ENCODE assay signal across 1 cellular context in the genomic region with DNA sequence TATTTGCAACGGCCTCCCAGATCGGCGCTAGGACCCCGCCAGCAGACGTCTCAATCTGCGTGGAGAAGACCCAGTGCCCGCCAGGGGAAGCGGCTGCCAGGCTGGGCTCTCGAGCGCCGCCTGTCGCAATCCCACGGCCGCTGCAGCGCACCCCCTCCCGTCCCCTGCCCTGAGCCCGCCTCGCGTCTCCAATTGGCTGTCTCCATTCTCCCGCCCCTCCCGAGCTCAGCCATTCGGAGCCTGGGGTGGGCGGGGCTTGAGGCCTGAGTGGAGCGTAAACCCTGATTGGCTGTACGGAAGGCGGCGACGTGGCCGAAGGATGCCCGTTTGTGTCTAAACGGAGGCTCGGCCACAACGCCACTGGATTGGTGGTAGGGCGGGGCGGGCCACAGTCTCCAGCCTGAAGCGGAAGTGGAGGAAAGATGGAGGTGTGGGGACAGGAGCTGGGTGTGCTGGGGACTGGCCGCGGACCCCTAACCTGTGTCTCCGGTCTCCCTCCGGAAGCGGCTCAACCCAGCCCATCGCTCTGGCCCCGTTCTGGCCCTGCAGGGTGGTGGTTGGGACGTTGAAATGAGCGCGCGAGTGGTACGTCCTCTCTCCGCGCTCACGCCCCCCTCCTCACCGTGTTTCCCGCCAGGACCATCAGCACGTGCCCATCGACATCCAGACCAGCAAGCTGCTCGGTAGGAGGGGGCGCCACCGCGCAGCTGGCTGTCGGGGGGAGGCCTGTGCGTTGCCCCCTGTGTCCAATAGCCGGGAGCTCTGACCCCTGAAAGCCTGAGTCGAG.
TF ChIP-seq lines count a peak whose summit lies in the region.

A gene with protein sequence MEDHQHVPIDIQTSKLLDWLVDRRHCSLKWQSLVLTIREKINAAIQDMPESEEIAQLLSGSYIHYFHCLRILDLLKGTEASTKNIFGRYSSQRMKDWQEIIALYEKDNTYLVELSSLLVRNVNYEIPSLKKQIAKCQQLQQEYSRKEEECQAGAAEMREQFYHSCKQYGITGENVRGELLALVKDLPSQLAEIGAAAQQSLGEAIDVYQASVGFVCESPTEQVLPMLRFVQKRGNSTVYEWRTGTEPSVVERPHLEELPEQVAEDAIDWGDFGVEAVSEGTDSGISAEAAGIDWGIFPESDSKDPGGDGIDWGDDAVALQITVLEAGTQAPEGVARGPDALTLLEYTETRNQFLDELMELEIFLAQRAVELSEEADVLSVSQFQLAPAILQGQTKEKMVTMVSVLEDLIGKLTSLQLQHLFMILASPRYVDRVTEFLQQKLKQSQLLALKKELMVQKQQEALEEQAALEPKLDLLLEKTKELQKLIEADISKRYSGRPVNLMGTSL (plus strand): TSS at position 389 of the 787 bp plus-strand sequence. CDS start 34 bp downstream, at position 423.

TF ChIP-seq in HepG2, 621 proteins besides CTCF, POLR2A, EP300 and RAD21 (continued from another document and continues in another):
- TF ChIP-seq, protein P1, sequence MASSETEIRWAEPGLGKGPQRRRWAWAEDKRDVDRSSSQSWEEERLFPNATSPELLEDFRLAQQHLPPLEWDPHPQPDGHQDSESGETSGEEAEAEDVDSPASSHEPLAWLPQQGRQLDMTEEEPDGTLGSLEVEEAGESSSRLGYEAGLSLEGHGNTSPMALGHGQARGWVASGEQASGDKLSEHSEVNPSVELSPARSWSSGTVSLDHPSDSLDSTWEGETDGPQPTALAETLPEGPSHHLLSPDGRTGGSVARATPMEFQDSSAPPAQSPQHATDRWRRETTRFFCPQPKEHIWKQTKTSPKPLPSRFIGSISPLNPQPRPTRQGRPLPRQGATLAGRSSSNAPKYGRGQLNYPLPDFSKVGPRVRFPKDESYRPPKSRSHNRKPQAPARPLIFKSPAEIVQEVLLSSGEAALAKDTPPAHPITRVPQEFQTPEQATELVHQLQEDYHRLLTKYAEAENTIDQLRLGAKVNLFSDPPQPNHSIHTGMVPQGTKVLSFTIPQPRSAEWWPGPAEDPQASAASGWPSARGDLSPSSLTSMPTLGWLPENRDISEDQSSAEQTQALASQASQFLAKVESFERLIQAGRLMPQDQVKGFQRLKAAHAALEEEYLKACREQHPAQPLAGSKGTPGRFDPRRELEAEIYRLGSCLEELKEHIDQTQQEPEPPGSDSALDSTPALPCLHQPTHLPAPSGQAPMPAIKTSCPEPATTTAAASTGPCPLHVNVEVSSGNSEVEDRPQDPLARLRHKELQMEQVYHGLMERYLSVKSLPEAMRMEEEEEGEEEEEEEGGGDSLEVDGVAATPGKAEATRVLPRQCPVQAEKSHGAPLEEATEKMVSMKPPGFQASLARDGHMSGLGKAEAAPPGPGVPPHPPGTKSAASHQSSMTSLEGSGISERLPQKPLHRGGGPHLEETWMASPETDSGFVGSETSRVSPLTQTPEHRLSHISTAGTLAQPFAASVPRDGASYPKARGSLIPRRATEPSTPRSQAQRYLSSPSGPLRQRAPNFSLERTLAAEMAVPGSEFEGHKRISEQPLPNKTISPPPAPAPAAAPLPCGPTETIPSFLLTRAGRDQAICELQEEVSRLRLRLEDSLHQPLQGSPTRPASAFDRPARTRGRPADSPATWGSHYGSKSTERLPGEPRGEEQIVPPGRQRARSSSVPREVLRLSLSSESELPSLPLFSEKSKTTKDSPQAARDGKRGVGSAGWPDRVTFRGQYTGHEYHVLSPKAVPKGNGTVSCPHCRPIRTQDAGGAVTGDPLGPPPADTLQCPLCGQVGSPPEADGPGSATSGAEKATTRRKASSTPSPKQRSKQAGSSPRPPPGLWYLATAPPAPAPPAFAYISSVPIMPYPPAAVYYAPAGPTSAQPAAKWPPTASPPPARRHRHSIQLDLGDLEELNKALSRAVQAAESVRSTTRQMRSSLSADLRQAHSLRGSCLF (CRISPR knock-in tag; IDR thresholded peaks at IDR 0.05; ENCODE audit: borderline replicate concordance): no peak
- TF ChIP-seq ZBTB20 (CRISPR knock-in tag; IDR thresholded peaks at IDR 0.05; ENCODE audit: borderline replicate concordance, low read depth): peak; percentile 93
- TF ChIP-seq TP53 (CRISPR knock-in tag; conservative IDR thresholded peaks at IDR 0.05): 0 out of 2 replicates have a peak, but pooled peaks have one; percentile 25
- TF ChIP-seq, protein P2, sequence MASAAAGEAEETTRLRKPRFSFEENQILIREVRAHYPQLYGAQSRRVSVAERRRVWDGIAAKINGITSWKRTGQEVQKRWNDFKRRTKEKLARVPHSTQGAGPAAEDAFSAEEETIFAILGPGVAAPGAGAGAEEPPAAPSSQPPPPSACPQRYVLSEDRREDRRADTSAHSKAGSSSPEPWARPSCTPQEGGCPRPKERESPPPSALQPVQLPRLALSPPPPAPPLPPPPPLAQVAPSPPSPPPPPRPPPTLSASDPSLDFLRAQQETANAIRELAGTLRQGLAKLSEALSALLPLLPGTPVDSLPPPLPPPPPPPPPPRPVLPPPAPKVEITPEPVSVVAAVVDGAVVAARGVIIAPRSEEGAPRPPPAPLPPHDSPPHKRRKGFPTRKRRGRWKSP (CRISPR knock-in tag; IDR thresholded peaks at IDR 0.05): peak; percentile 85; the same call in 1 of the 2 replicates
- TF ChIP-seq SIX4 (CRISPR knock-in tag; IDR thresholded peaks at IDR 0.05): peak; percentile 23; the same call in 1 of the 2 replicates
- TF ChIP-seq HNRNPH1 (optimal IDR thresholded peaks at IDR 0.05; ENCODE audit: low read depth, low read length): no peak
- TF ChIP-seq, protein P3, sequence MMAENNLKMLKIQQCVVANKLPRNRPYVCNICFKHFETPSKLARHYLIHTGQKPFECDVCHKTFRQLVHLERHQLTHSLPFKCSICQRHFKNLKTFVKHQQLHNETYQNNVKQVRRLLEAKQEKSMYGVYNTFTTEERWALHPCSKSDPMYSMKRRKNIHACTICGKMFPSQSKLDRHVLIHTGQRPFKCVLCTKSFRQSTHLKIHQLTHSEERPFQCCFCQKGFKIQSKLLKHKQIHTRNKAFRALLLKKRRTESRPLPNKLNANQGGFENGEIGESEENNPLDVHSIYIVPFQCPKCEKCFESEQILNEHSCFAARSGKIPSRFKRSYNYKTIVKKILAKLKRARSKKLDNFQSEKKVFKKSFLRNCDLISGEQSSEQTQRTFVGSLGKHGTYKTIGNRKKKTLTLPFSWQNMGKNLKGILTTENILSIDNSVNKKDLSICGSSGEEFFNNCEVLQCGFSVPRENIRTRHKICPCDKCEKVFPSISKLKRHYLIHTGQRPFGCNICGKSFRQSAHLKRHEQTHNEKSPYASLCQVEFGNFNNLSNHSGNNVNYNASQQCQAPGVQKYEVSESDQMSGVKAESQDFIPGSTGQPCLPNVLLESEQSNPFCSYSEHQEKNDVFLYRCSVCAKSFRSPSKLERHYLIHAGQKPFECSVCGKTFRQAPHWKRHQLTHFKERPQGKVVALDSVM (CRISPR knock-in tag; IDR thresholded peaks at IDR 0.05): peak; percentile 78
- peak; percentile 36; the same call in 1 of the 2 replicates for TF ChIP-seq ISL2 (CRISPR knock-in tag; IDR thresholded peaks at IDR 0.05)
- no peak for TF ChIP-seq SATB2 (CRISPR knock-in tag; IDR thresholded peaks at IDR 0.05)
- TF ChIP-seq CEBPG (CRISPR knock-in tag; IDR thresholded peaks at IDR 0.05): peak; percentile 79
- peak; percentile 99; the same call in 1 of the 2 replicates for TF ChIP-seq ZNF546 (CRISPR knock-in tag; conservative IDR thresholded peaks at IDR 0.05)
- peak; percentile 43; the same call in 1 of the 2 replicates for TF ChIP-seq ESRRA (CRISPR knock-in tag; IDR thresholded peaks at IDR 0.05; ENCODE audit: low read depth)
- TF ChIP-seq DR1 (CRISPR knock-in tag; IDR thresholded peaks at IDR 0.05): peak; percentile 83; the same call in 1 of the 2 replicates
- TF ChIP-seq, protein P4, sequence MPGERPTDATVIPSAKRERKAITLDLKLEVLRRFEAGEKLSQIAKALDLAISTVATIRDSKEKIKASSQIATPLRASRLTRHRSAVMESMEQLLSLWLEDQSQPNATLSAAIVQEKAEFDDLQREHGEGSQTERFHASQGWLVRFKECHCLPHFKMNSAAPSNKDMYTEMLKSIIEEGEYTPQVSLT (CRISPR knock-in tag; IDR thresholded peaks at IDR 0.05; ENCODE audit: borderline replicate concordance, low read depth): no peak
- peak; percentile 52; the same call in 1 of the 2 replicates for TF ChIP-seq HMG20A (CRISPR knock-in tag; IDR thresholded peaks at IDR 0.05; ENCODE audit: borderline replicate concordance)
- TF ChIP-seq ZNF121 (CRISPR knock-in tag; IDR thresholded peaks at IDR 0.05): no peak; the same call in 1 of the 2 replicates
- TF ChIP-seq, protein P5, sequence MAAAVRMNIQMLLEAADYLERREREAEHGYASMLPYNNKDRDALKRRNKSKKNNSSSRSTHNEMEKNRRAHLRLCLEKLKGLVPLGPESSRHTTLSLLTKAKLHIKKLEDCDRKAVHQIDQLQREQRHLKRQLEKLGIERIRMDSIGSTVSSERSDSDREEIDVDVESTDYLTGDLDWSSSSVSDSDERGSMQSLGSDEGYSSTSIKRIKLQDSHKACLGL (CRISPR knock-in tag; IDR thresholded peaks at IDR 0.05): peak; percentile 90
- TF ChIP-seq, protein P6, sequence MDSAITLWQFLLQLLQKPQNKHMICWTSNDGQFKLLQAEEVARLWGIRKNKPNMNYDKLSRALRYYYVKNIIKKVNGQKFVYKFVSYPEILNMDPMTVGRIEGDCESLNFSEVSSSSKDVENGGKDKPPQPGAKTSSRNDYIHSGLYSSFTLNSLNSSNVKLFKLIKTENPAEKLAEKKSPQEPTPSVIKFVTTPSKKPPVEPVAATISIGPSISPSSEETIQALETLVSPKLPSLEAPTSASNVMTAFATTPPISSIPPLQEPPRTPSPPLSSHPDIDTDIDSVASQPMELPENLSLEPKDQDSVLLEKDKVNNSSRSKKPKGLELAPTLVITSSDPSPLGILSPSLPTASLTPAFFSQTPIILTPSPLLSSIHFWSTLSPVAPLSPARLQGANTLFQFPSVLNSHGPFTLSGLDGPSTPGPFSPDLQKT (CRISPR knock-in tag; IDR thresholded peaks at IDR 0.05; ENCODE audit: borderline replicate concordance): peak; percentile 94; the same call in 1 of the 2 replicates
- TF ChIP-seq ZNF878 (CRISPR knock-in tag; IDR thresholded peaks at IDR 0.05): peak; percentile 73; the same call in 1 of the 2 replicates
- TF ChIP-seq, protein P7, sequence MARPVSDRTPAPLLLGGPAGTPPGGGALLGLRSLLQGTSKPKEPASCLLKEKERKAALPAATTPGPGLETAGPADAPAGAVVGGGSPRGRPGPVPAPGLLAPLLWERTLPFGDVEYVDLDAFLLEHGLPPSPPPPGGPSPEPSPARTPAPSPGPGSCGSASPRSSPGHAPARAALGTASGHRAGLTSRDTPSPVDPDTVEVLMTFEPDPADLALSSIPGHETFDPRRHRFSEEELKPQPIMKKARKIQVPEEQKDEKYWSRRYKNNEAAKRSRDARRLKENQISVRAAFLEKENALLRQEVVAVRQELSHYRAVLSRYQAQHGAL (CRISPR knock-in tag; IDR thresholded peaks at IDR 0.05; ENCODE audit: not compliant biosample characterization): no peak
- TF ChIP-seq U2AF2 (IDR thresholded peaks at IDR 0.05; ENCODE audit: low read depth, low read length): no peak
- TF ChIP-seq, protein P8, sequence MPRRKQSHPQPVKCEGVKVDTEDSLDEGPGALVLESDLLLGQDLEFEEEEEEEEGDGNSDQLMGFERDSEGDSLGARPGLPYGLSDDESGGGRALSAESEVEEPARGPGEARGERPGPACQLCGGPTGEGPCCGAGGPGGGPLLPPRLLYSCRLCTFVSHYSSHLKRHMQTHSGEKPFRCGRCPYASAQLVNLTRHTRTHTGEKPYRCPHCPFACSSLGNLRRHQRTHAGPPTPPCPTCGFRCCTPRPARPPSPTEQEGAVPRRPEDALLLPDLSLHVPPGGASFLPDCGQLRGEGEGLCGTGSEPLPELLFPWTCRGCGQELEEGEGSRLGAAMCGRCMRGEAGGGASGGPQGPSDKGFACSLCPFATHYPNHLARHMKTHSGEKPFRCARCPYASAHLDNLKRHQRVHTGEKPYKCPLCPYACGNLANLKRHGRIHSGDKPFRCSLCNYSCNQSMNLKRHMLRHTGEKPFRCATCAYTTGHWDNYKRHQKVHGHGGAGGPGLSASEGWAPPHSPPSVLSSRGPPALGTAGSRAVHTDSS (CRISPR knock-in tag; conservative IDR thresholded peaks at IDR 0.05): no peak
- TF ChIP-seq, protein P9, sequence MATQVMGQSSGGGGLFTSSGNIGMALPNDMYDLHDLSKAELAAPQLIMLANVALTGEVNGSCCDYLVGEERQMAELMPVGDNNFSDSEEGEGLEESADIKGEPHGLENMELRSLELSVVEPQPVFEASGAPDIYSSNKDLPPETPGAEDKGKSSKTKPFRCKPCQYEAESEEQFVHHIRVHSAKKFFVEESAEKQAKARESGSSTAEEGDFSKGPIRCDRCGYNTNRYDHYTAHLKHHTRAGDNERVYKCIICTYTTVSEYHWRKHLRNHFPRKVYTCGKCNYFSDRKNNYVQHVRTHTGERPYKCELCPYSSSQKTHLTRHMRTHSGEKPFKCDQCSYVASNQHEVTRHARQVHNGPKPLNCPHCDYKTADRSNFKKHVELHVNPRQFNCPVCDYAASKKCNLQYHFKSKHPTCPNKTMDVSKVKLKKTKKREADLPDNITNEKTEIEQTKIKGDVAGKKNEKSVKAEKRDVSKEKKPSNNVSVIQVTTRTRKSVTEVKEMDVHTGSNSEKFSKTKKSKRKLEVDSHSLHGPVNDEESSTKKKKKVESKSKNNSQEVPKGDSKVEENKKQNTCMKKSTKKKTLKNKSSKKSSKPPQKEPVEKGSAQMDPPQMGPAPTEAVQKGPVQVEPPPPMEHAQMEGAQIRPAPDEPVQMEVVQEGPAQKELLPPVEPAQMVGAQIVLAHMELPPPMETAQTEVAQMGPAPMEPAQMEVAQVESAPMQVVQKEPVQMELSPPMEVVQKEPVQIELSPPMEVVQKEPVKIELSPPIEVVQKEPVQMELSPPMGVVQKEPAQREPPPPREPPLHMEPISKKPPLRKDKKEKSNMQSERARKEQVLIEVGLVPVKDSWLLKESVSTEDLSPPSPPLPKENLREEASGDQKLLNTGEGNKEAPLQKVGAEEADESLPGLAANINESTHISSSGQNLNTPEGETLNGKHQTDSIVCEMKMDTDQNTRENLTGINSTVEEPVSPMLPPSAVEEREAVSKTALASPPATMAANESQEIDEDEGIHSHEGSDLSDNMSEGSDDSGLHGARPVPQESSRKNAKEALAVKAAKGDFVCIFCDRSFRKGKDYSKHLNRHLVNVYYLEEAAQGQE (IDR thresholded peaks at IDR 0.05; ENCODE audit: borderline replicate concordance in 1 of 2, low read depth in 1 of 2, low read length in 2 of 2): peak in 1 of 2 experiments; percentile 32; a peak in 1 of 4 replicates
- TF ChIP-seq EZH2 (conservative IDR thresholded peaks at IDR 0.05; ENCODE audit: low read depth, low read length): no peak
- TF ChIP-seq STAT5B (CRISPR knock-in tag; IDR thresholded peaks at IDR 0.05): peak; percentile 77; the same call in 1 of the 2 replicates
- TF ChIP-seq, protein P10, sequence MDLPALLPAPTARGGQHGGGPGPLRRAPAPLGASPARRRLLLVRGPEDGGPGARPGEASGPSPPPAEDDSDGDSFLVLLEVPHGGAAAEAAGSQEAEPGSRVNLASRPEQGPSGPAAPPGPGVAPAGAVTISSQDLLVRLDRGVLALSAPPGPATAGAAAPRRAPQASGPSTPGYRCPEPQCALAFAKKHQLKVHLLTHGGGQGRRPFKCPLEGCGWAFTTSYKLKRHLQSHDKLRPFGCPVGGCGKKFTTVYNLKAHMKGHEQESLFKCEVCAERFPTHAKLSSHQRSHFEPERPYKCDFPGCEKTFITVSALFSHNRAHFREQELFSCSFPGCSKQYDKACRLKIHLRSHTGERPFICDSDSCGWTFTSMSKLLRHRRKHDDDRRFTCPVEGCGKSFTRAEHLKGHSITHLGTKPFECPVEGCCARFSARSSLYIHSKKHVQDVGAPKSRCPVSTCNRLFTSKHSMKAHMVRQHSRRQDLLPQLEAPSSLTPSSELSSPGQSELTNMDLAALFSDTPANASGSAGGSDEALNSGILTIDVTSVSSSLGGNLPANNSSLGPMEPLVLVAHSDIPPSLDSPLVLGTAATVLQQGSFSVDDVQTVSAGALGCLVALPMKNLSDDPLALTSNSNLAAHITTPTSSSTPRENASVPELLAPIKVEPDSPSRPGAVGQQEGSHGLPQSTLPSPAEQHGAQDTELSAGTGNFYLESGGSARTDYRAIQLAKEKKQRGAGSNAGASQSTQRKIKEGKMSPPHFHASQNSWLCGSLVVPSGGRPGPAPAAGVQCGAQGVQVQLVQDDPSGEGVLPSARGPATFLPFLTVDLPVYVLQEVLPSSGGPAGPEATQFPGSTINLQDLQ (CRISPR knock-in tag; IDR thresholded peaks at IDR 0.05): peak; percentile 90; the same call in 1 of the 2 replicates
- no peak; the same call in 1 of the 2 replicates for TF ChIP-seq ZFP36L1 (CRISPR knock-in tag; IDR thresholded peaks at IDR 0.05)
